20 cellular contexts compared by ENCODE assay signal in the genomic region with DNA sequence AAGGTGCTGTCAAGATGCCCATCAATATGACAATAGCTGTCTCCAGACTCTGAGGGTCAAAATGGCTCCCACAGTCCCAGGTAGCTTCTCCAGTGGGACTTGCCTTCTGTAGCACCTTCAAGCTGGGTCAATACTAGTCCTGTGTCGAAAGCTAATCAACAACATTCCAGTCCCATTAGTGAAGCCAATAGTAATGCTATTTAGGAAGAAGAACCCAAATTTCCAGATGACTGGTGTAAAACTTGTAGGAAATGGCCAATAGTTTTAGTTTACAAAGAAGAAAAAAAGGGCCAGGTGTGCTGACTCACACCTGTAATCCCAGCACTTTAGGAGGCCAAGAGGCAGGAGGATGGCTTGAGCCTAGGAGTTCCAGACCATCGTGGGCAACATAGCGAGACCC. TPM values are rescaled to one million over a fixed set of nuclear protein-coding genes. Genes with fewer than 3 reads are reported as not detected.
DNase-seq lines count a peak whose midpoint lies in the region; ATAC-seq and TF ChIP-seq lines count a peak whose summit lies in the region.
"Had no signal": no experiment of that assay in that cellular context is flagged by ENCODE, and none has a peak within 500 bp of the region (broad histone marks: within the 10 kb centered on the region; RNA-seq: fewer than 3 reads in every experiment).

No MANE protein-coding gene starts in this region.

- peaks cover 14% of the 10 kb centered on the region for H3K4me1 ChIP-seq in upper lobe of right lung

- TF ChIP-seq CTCF in Calu3 (IDR thresholded peaks at IDR 0.05; ENCODE audit: unreplicated experiment) (no peak), omental fat pad (IDR thresholded peaks at IDR 0.05) (no peak), upper lobe of right lung (IDR thresholded peaks at IDR 0.05) (no peak)

- peaks cover 40% of the 10 kb centered on the region for H3K36me3 Mint-ChIP-seq in activated T-cell treated with anti-CD3 and anti-CD28 coated beads, Interleukin-2, amount 50 U/mL, for 24 hours (ENCODE audit: low read depth)
- peaks cover 47% of the 10 kb centered on the region for H3K36me3 Mint-ChIP-seq in Calu3 (ENCODE audit: insufficient read depth, unreplicated experiment)
- H3K36me3 Mint-ChIP-seq in activated naive CD4-positive, alpha-beta T cell treated with anti-CD3 and anti-CD28 coated beads, Interleukin-2, amount 50 U/mL, for 72 hours, result peaks cover 20 to 28% of the 10 kb centered on the region in 2 donors
- H3K36me3 Mint-ChIP-seq in naive B cell, result peaks cover 0 to 7% of the 10 kb centered on the region in 2 donors

- H3K27ac Mint-ChIP-seq in activated T-cell treated with anti-CD3 and anti-CD28 coated beads, Interleukin-2, amount 50 U/mL, for 24 hours, result peak overlapping the region; percentile 93
- H3K27ac Mint-ChIP-seq in Calu3 (ENCODE audit: unreplicated experiment) (peak overlapping the region; percentile 47), naive B cell (peak overlapping the region in 4 of 6 donors; percentile 47 to 99 (median 90))
- peak overlapping the region; percentile 86 to 94 for H3K27ac Mint-ChIP-seq in activated naive CD4-positive, alpha-beta T cell treated with anti-CD3 and anti-CD28 coated beads, Interleukin-2, amount 50 U/mL, for 72 hours
- H3K27ac Mint-ChIP-seq: HFFc6 had no signal

- CTCF ChIA-PET in Calu3 (lab: Charles Lee), result interaction anchor here (0.5 to 1.9 kb wide), 4 partner anchors 24 to 163 kb away, joined by 3 to 8 read pairs (median 4); no protein-coding TSS in a partner anchor

- no peak for DNase-seq in activated T-cell treated with anti-CD3 and anti-CD28 coated beads, Interleukin-2, amount 50 U/mL, for 24 hours
- DNase-seq in activated T-cell treated with anti-CD3 and anti-CD28 coated beads for 4 hours (no peak), Calu3 (no peak), naive B cell (no peak), omental fat pad (ENCODE audit: low spot score) (no peak), upper lobe of right lung (no peak)
- no peak for DNase-seq in activated naive CD4-positive, alpha-beta T cell treated with anti-CD3 and anti-CD28 coated beads, Interleukin-2, amount 50 U/mL, for 72 hours (ENCODE audit: low spot score in 2 of 2)
- DNase-seq: activated CD8-positive, alpha-beta memory T cell treated with anti-CD3 and anti-CD28 coated beads, Interleukin-2, amount 50 U/mL, for 4 hours; cortex of kidney; HFFc6; left ventricle myocardium superior; NCI-H1048; NCI-H2029; NK-92 treated with Interleukin-12 subunit alpha and Interleukin-12 subunit beta, amount 100 ng/mL, for 24 hours; nucleus accumbens; retina had no signal

- BruUV-seq in Calu3 (replicated peaks; lab: Mats Ljungman, UMichigan), result no TSS peak

- no peak for ATAC-seq in activated naive CD4-positive, alpha-beta T cell treated with anti-CD3 and anti-CD28 coated beads, Interleukin-2, amount 50 U/mL, for 72 hours
- ATAC-seq in naive B cell (ENCODE audit: low read depth in 2 of 2), result no peak
- no peak for ATAC-seq in omental fat pad (ENCODE audit: low FRiP score)
- no peak for ATAC-seq in GM21576 (IDR thresholded peaks at IDR 0.05; ENCODE audit: unreplicated experiment)
- ATAC-seq in upper lobe of right lung, result no peak
- ATAC-seq: left ventricle myocardium superior had no signal

- H3K4me3 Mint-ChIP-seq in activated T-cell treated with anti-CD3 and anti-CD28 coated beads, Interleukin-2, amount 50 U/mL, for 24 hours, result no peak overlapping the region
- no peak overlapping the region for H3K4me3 Mint-ChIP-seq in Calu3 (ENCODE audit: low read depth, unreplicated experiment)
- peak overlapping the region in 6 of 8 donors; percentile 42 to 98 (median 64) for H3K4me3 Mint-ChIP-seq in naive B cell
- H3K4me3 Mint-ChIP-seq: HFFc6 had no signal

- H3K4me1 Mint-ChIP-seq in activated T-cell treated with anti-CD3 and anti-CD28 coated beads, Interleukin-2, amount 50 U/mL, for 24 hours (ENCODE audit: low read depth), result peaks cover 67% of the 10 kb centered on the region
- H3K4me1 Mint-ChIP-seq in Calu3 (ENCODE audit: low read depth, unreplicated experiment) (peaks cover 41% of the 10 kb centered on the region), naive B cell (peaks cover 26 to 38% (median 34%) of the 10 kb centered on the region in 3 donors)

- no peak overlapping the region for H3K4me3 ChIP-seq in upper lobe of right lung
- H3K4me3 ChIP-seq: adrenal gland; BLaER1 treated with 17β-estradiol and CSF1 and Interleukin-3, amounts not matched to agents 10 nM and 100 nM; SK-N-MC had no signal

- intact Hi-C loops in Calu3 (cut with micrococcal nuclease; ENCODE audit: unreplicated experiment) (loop anchor here (10.0 kb wide), 1 partner anchor 244 kb away; no protein-coding TSS in a partner anchor), upper lobe of right lung (cut with DNase I) (no loop called here)

- H3K9me3 Mint-ChIP-seq in activated T-cell treated with anti-CD3 and anti-CD28 coated beads, Interleukin-2, amount 50 U/mL, for 24 hours, result no peaks in the 10 kb centered on the region
- H3K9me3 Mint-ChIP-seq in Calu3 (ENCODE audit: low read depth, unreplicated experiment), result no peaks in the 10 kb centered on the region
- no peaks in the 10 kb centered on the region for H3K9me3 Mint-ChIP-seq in activated naive CD4-positive, alpha-beta T cell treated with anti-CD3 and anti-CD28 coated beads, Interleukin-2, amount 50 U/mL, for 72 hours
- H3K9me3 Mint-ChIP-seq in naive B cell, result no peaks in the 10 kb centered on the region
- H3K9me3 Mint-ChIP-seq: HFFc6 had no signal

- no peaks in the 10 kb centered on the region for H3K9me3 ChIP-seq in upper lobe of right lung
- H3K9me3 ChIP-seq: adrenal gland; BLaER1 treated with 17β-estradiol and CSF1 and Interleukin-3, amounts not matched to agents 10 nM and 100 nM had no signal

- peaks cover 24% of the 10 kb centered on the region for H3K27me3 ChIP-seq in upper lobe of right lung
- H3K27me3 ChIP-seq: adrenal gland had no signal

- H3K27ac ChIP-seq in upper lobe of right lung, result no peak overlapping the region
- H3K27ac ChIP-seq: SK-N-MC had no signal

- H3K27me3 Mint-ChIP-seq in activated T-cell treated with anti-CD3 and anti-CD28 coated beads, Interleukin-2, amount 50 U/mL, for 24 hours, result no peaks in the 10 kb centered on the region
- H3K27me3 Mint-ChIP-seq in Calu3 (ENCODE audit: unreplicated experiment) (no peaks in the 10 kb centered on the region), naive B cell (no peaks in the 10 kb centered on the region)

- no peaks in the 10 kb centered on the region for H3K36me3 ChIP-seq in upper lobe of right lung

RNA-seq across cellular contexts. Expression of gene SPOCK2, which starts 2.0 kb away (rescaled TPM):
- 162 and 205 TPM in 2 replicates for total RNA-seq in Calu3 (2022)
- total RNA-seq in activated naive CD4-positive, alpha-beta T cell treated with anti-CD3 and anti-CD28 coated beads, Interleukin-2, amount 50 U/mL, for 72 hours, result 100 to 1,000 TPM; 170 to 209 TPM
- 10 to 100 TPM; 27.8 to 59.5 (median 46.3) TPM for polyA plus RNA-seq in naive B cell (ENCODE audit: low read depth in 6 of 6)
- 10 to 100 TPM in 2 of 4 donors, 1 to 10 TPM in 2; 8.3 to 24.6 (median 16.2) TPM for total RNA-seq in omental fat pad
- total RNA-seq in upper lobe of right lung, result 187 TPM
- total RNA-seq: HFFc6 had no signal

Comparison
In these comparisons a context has a peak if more than half of its experiments do, and no peak if none do; other contexts are left out.
1. H3K4me3 Mint-ChIP-seq: peak in naive B cell (6 of 8); none in activated T-cell treated with anti-CD3 and anti-CD28 coated beads, Interleukin-2, amount 50 U/mL, for 24 hours (single experiment) and Calu3 (single experiment).
2. Peak in every context shown above with its lines, with median percentiles within 50 percentile points of each other: H3K27ac Mint-ChIP-seq.